In the genomic region with DNA sequence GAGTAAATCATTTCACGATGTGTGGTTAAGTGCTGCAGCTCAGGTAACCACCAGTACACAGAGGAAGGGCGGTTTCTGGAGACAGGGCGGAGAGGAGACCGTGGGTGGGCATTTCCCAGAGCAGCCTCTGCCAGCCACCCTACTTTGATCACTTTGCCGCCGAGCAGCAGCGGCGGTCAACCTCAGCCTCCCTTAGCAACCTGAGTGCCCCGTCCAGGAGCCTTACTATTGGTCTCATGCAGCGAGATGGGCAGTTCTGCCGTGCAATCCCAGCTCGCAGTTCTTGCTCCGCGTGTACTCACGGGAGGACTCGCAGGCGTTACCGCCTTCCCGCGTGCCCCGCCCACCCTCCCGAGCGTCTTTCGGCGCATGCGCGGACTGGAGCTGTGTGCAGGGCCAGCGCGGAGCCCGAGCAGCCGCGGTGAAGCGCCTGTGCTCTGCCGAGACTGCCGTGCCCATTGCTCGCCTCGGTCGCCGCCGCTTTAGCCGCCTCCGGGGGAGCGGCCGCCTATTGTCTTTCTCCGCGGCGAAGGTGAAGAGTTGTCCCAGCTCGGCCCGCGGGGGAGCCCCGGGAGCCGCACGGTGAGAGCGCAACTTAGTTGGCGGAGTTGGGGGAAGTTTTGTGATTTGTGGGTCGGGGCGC, we compare ENCODE assay signal across 8 cellular contexts. TPM values are rescaled to one million over a fixed set of nuclear protein-coding genes. Genes with fewer than 3 reads are reported as not detected.
DNase-seq lines count a peak whose midpoint lies in the region; ATAC-seq and TF ChIP-seq lines count a peak whose summit lies in the region.

A gene with protein sequence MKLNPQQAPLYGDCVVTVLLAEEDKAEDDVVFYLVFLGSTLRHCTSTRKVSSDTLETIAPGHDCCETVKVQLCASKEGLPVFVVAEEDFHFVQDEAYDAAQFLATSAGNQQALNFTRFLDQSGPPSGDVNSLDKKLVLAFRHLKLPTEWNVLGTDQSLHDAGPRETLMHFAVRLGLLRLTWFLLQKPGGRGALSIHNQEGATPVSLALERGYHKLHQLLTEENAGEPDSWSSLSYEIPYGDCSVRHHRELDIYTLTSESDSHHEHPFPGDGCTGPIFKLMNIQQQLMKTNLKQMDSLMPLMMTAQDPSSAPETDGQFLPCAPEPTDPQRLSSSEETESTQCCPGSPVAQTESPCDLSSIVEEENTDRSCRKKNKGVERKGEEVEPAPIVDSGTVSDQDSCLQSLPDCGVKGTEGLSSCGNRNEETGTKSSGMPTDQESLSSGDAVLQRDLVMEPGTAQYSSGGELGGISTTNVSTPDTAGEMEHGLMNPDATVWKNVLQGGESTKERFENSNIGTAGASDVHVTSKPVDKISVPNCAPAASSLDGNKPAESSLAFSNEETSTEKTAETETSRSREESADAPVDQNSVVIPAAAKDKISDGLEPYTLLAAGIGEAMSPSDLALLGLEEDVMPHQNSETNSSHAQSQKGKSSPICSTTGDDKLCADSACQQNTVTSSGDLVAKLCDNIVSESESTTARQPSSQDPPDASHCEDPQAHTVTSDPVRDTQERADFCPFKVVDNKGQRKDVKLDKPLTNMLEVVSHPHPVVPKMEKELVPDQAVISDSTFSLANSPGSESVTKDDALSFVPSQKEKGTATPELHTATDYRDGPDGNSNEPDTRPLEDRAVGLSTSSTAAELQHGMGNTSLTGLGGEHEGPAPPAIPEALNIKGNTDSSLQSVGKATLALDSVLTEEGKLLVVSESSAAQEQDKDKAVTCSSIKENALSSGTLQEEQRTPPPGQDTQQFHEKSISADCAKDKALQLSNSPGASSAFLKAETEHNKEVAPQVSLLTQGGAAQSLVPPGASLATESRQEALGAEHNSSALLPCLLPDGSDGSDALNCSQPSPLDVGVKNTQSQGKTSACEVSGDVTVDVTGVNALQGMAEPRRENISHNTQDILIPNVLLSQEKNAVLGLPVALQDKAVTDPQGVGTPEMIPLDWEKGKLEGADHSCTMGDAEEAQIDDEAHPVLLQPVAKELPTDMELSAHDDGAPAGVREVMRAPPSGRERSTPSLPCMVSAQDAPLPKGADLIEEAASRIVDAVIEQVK (N-terminal part only) (plus strand): TSS at position 387 of the 643 bp plus-strand sequence. CDS start 105,118 bp downstream, outside the sequence.

- WGBS in mesodermal cell (ENCODE audit: insufficient coverage in 2 of 2), 2 experiments, result 0 to 1% methylated on average over 30 to 40 of the region's 57 CpGs

- H3K36me3 Mint-ChIP-seq in Calu3 (ENCODE audit: insufficient read depth, unreplicated experiment), result peaks cover 39% of the 10 kb centered on the region
- peaks cover 23% of the 10 kb centered on the region for H3K36me3 Mint-ChIP-seq in activated CD8-positive, alpha-beta memory T cell treated with anti-CD3 and anti-CD28 coated beads, Interleukin-2, amount 10 ng/mL, durations not matched to agents 7 days and 5 days

- H3K4me1 ChIP-seq in HUES48 (ENCODE audit: control insufficient read depth, insufficient read depth, low read length), result peaks cover 9% of the 10 kb centered on the region
- no peaks in the 10 kb centered on the region for H3K4me1 ChIP-seq in NT2/D1 (ENCODE audit: insufficient read depth, insufficient read length)
- peaks cover 15% of the 10 kb centered on the region for H3K4me1 ChIP-seq in mesodermal cell (ENCODE audit: control insufficient read depth, insufficient read depth, low read length, poor library complexity, severe bottlenecking)

- H3K9me3 ChIP-seq in HUES48 (ENCODE audit: control insufficient read depth, insufficient read depth, low read length) (no peaks in the 10 kb centered on the region), NT2/D1 (ENCODE audit: insufficient read depth, low read length) (no peaks in the 10 kb centered on the region), mesodermal cell (ENCODE audit: control insufficient read depth, low read length) (no peaks in the 10 kb centered on the region)

- peak within 1 kb of the TSS; percentile 78 for H3K4me3 ChIP-seq in HUES48 (ENCODE audit: low read depth, low read length)
- H3K4me3 ChIP-seq in NT2/D1 (ENCODE audit: insufficient read length, low read depth), result peak within 1 kb of the TSS; percentile 73
- peak within 1 kb of the TSS; percentile 65 for H3K4me3 ChIP-seq in mesodermal cell (ENCODE audit: extremely low read depth, insufficient read depth, low read length, poor library complexity, severe bottlenecking)

- H3K27ac ChIP-seq in HUES48 (ENCODE audit: low read depth, low read length), result peak within 1 kb of the TSS; percentile 96
- H3K27ac ChIP-seq in mesodermal cell (ENCODE audit: low read depth, low read length, severe bottlenecking), result peak within 1 kb of the TSS; percentile 84

- peak within 1 kb of the TSS; percentile 76 for H3K4me3 Mint-ChIP-seq in Calu3 (ENCODE audit: low read depth, unreplicated experiment)
- H3K4me3 Mint-ChIP-seq in activated CD8-positive, alpha-beta memory T cell treated with anti-CD3 and anti-CD28 coated beads, Interleukin-2, amount 10 ng/mL, durations not matched to agents 7 days and 5 days, result peak within 1 kb of the TSS; percentile 78

- no peaks in the 10 kb centered on the region for H3K27me3 ChIP-seq in HUES48 (ENCODE audit: control insufficient read depth, insufficient read depth, low read length)
- H3K27me3 ChIP-seq in NT2/D1 (ENCODE audit: insufficient read depth, insufficient read length), result no peaks in the 10 kb centered on the region

- ATAC-seq in GM21423 (IDR thresholded peaks at IDR 0.05; ENCODE audit: unreplicated experiment), result peak; percentile 83
- peak; percentile 86 for ATAC-seq in activated CD8-positive, alpha-beta memory T cell treated with anti-CD3 and anti-CD28 coated beads, Interleukin-2, amount 10 ng/mL, durations not matched to agents 7 days and 5 days

- intact Hi-C loops in Calu3 (cut with micrococcal nuclease; ENCODE audit: unreplicated experiment), result loop anchor here (2.0 kb wide), 1 partner anchor 38 kb away; no protein-coding TSS in a partner anchor

- no peaks in the 10 kb centered on the region for H3K36me3 ChIP-seq in HUES48 (ENCODE audit: control insufficient read depth, insufficient read depth, low read length)
- peaks cover 16% of the 10 kb centered on the region for H3K36me3 ChIP-seq in NT2/D1 (ENCODE audit: insufficient read depth, insufficient read length, low read length)
- H3K36me3 ChIP-seq in mesodermal cell (ENCODE audit: control insufficient read depth, insufficient read depth, low read length), result no peaks in the 10 kb centered on the region

- no peak for TF ChIP-seq CTCF in Calu3 (IDR thresholded peaks at IDR 0.05; ENCODE audit: unreplicated experiment)

- no peaks in the 10 kb centered on the region for H3K9me3 Mint-ChIP-seq in Calu3 (ENCODE audit: low read depth, unreplicated experiment)
- no peaks in the 10 kb centered on the region for H3K9me3 Mint-ChIP-seq in activated CD8-positive, alpha-beta memory T cell treated with anti-CD3 and anti-CD28 coated beads, Interleukin-2, amount 10 ng/mL, durations not matched to agents 7 days and 5 days (ENCODE audit: low read depth)

- in situ Hi-C loops in endometrial microvascular endothelial cells (cut with HindIII; ENCODE audit: inconsistent ontology term, low pct_unique_long_range_greater_than_20kb, low sequenced_read_pairs), result no loop called here

- H3K9ac ChIP-seq in HUES48 (ENCODE audit: low read depth, low read length) (peak within 1 kb of the TSS; percentile 81), NT2/D1 (ENCODE audit: insufficient read length, low read depth) (peak within 1 kb of the TSS; percentile 87)

- H3K27me3 Mint-ChIP-seq in Calu3 (ENCODE audit: unreplicated experiment), result no peaks in the 10 kb centered on the region
- H3K27me3 Mint-ChIP-seq in activated CD8-positive, alpha-beta memory T cell treated with anti-CD3 and anti-CD28 coated beads, Interleukin-2, amount 10 ng/mL, durations not matched to agents 7 days and 5 days, result peaks cover 2% of the 10 kb centered on the region

- H3K4me1 Mint-ChIP-seq in Calu3 (ENCODE audit: low read depth, unreplicated experiment), result peaks cover 40% of the 10 kb centered on the region
- peaks cover 64% of the 10 kb centered on the region for H3K4me1 Mint-ChIP-seq in activated CD8-positive, alpha-beta memory T cell treated with anti-CD3 and anti-CD28 coated beads, Interleukin-2, amount 10 ng/mL, durations not matched to agents 7 days and 5 days

- H3K27ac Mint-ChIP-seq in Calu3 (ENCODE audit: unreplicated experiment), result peak within 1 kb of the TSS; percentile 45
- peak within 1 kb of the TSS; percentile 94 for H3K27ac Mint-ChIP-seq in activated CD8-positive, alpha-beta memory T cell treated with anti-CD3 and anti-CD28 coated beads, Interleukin-2, amount 10 ng/mL, durations not matched to agents 7 days and 5 days

- BruUV-seq in Calu3 (replicated peaks; lab: Mats Ljungman, UMichigan), result no TSS peak

- CTCF ChIA-PET in Calu3 (lab: Charles Lee), result interaction anchor here (0.6 to 1.5 kb wide), 8 partner anchors 23 to 288 kb away, joined by 3 to 5 read pairs (median 4); no protein-coding TSS in a partner anchor
- CTCF ChIA-PET in activated CD8-positive, alpha-beta memory T cell treated with anti-CD3 and anti-CD28 coated beads, Interleukin-2, amount 10 ng/mL, durations not matched to agents 7 days and 5 days (lab: Charles Lee), result interaction anchor here (0.9 to 4.7 kb wide), 9 partner anchors 24 to 84 kb away, joined by 4 to 39 read pairs (median 5); no protein-coding TSS in a partner anchor

- DNase-seq in Calu3 (peak; percentile 98), NT2/D1 (ENCODE audit: low read depth, low spot score) (peak; percentile 98)
- peak; percentile 99 for DNase-seq in activated CD8-positive, alpha-beta memory T cell treated with anti-CD3 and anti-CD28 coated beads, Interleukin-2, amount 10 ng/mL, durations not matched to agents 7 days and 5 days
- peak; percentile 77 for DNase-seq in stimulated activated CD8-positive, alpha-beta memory T cell treated with anti-CD3 and anti-CD28 coated beads, Interleukin-15, amount 100 ng/mL, for 24 hours (ENCODE audit: low read depth)

RNA-seq across cellular contexts. Expression of the gene that starts here (rescaled TPM):
- total RNA-seq in Calu3 (2022), result 145 and 169 TPM in 2 replicates
- total RNA-seq in activated CD8-positive, alpha-beta memory T cell treated with anti-CD3 and anti-CD28 coated beads, Interleukin-2, amount 10 ng/mL, durations not matched to agents 7 days and 5 days, result 100 to 1,000 TPM; 150 to 172 TPM
- 27.7 TPM for total RNA-seq in endometrial microvascular endothelial cells (ENCODE audit: inconsistent ontology term)
- polyA plus RNA-seq in mesodermal cell (2013, experiment 1 of 2), result 51.9 TPM
- polyA plus RNA-seq in mesodermal cell (2013, experiment 2 of 2), result 31.0 TPM

Comparison
In these comparisons a context has a peak if more than half of its experiments do, and no peak if none do; other contexts are left out.
1. Peak in every context shown above with its lines: DNase-seq, ATAC-seq, H3K4me3 ChIP-seq and H3K27ac ChIP-seq.